In genomic region chr1:199932462-199932861, GRCh38 we compare ENCODE assay signal across 20 cellular contexts.
DNase-seq lines count a peak whose midpoint lies in the region; FAIRE-seq and TF ChIP-seq lines count a peak whose summit lies in the region.
"Had no signal": no experiment of that assay in that cellular context is flagged by ENCODE, and none has a peak within 500 bp of the region (broad histone marks: within the 10 kb centered on the region; RNA-seq: fewer than 3 reads in every experiment).

No MANE protein-coding gene starts in this region.

- H4K5ac ChIP-seq in H1 (ENCODE audit: insufficient read length, low read depth, low read length) = no peak overlapping the region

- no peaks in the 10 kb centered on the region for H3K36me3 Mint-ChIP-seq in activated CD4-positive, alpha-beta T cell treated with anti-CD3 and anti-CD28 coated beads, Interleukin-2, amount 10 ng/mL, durations not matched to agents 7 days and 5 days (ENCODE audit: low read depth)

- no peak for TF ChIP-seq POLR2A in H1 (IDR thresholded peaks at IDR 0.05; ENCODE audit: control extremely low read depth in 1 of 2, low read depth in 2 of 2, low read length in 2 of 2)

- no peak overlapping the region for H2BK20ac ChIP-seq in H1 (ENCODE audit: low read length)

- peak overlapping the region; percentile 20 for H3K4me3 Mint-ChIP-seq in activated CD4-positive, alpha-beta T cell treated with anti-CD3 and anti-CD28 coated beads, Interleukin-2, amount 10 ng/mL, durations not matched to agents 7 days and 5 days

- FAIRE-seq in H1 (lab: Jason Lieb, UNC) = no peak
- FAIRE-seq: endometrium, TTC549 had no signal

- no peak overlapping the region for H2BK15ac ChIP-seq in H1 (ENCODE audit: low read length)

- no peak overlapping the region for H4K91ac ChIP-seq in H1 (replicated peaks; ENCODE audit: insufficient read length, low read length)

- H4K20me1 ChIP-seq in OCI-LY1 (ENCODE audit: insufficient read depth, low read length) (no peaks in the 10 kb centered on the region), H1 (replicated peaks in 1 of 2; ENCODE audit: control insufficient read depth in 1 of 2, insufficient read depth in 2 of 2, low read length in 2 of 2) (no peaks in the 10 kb centered on the region)

- no peaks in the 10 kb centered on the region for H3K23me2 ChIP-seq in H1 (ENCODE audit: low read depth, low read length)

- H3K4me3 ChIP-seq in OCI-LY1 (ENCODE audit: low read depth, low read length, poor library complexity, severe bottlenecking) (peak overlapping the region; percentile 57), H1 (ENCODE audit: extremely low read depth in 1 of 4, insufficient read depth in 2 of 4, low read depth in 3 of 4, low read length in 4 of 4) (no peak overlapping the region), skeletal muscle satellite cell (ENCODE audit: low read length) (peak overlapping the region; percentile 56)
- H3K4me3 ChIP-seq: prostate gland, SK-N-MC had no signal

- H3K27ac Mint-ChIP-seq in activated CD4-positive, alpha-beta T cell treated with anti-CD3 and anti-CD28 coated beads, Interleukin-2, amount 10 ng/mL, durations not matched to agents 7 days and 5 days = peak overlapping the region; percentile 3

- H3K9me2 ChIP-seq in OCI-LY1 (ENCODE audit: low read depth, low read length) = no peaks in the 10 kb centered on the region

- no peaks in the 10 kb centered on the region for H3K27me3 ChIP-seq in OCI-LY1 (ENCODE audit: insufficient read depth, low read length)
- no peaks in the 10 kb centered on the region for H3K27me3 ChIP-seq in H1 (replicated peaks in 1 of 4; ENCODE audit: control insufficient read depth in 3 of 4, extremely low read depth in 1 of 4, insufficient read depth in 3 of 4, low read length in 3 of 4)
- peaks cover 7% of the 10 kb centered on the region for H3K27me3 ChIP-seq in skeletal muscle satellite cell (ENCODE audit: control insufficient read depth, insufficient read depth, low read length)
- H3K27me3 ChIP-seq: Peyer's patch had no signal

- H3F3A ChIP-seq in OCI-LY1 (ENCODE audit: insufficient read depth, low read length) = no peaks in the 10 kb centered on the region

- no peak overlapping the region for H3K14ac ChIP-seq in H1 (ENCODE audit: insufficient read length)

- H3K9ac ChIP-seq in OCI-LY1 (ENCODE audit: low read length) (peak overlapping the region; percentile 60), H1 (replicated peaks in 1 of 4; ENCODE audit: extremely low read depth in 1 of 4, low read depth in 3 of 4, low read length in 3 of 4) (no peak overlapping the region), skeletal muscle satellite cell (ENCODE audit: low read depth, low read length) (no peak overlapping the region)

- H3K4me1 ChIP-seq in OCI-LY1 (ENCODE audit: insufficient read depth, low read length, severe bottlenecking) (peaks cover 11% of the 10 kb centered on the region), H1 (replicated peaks in 1 of 4; ENCODE audit: control insufficient read depth in 3 of 4, insufficient read depth in 4 of 4, low read length in 3 of 4) (no peaks in the 10 kb centered on the region), skeletal muscle satellite cell (ENCODE audit: control insufficient read depth, insufficient read depth, low read length) (no peaks in the 10 kb centered on the region)
- H3K4me1 ChIP-seq: Caco-2, Peyer's patch, prostate gland had no signal

- H3K23ac ChIP-seq in H1 (ENCODE audit: insufficient read length) = no peak overlapping the region

- H2AFZ ChIP-seq in OCI-LY1 (ENCODE audit: low read length) (peak overlapping the region; percentile 99; the same call in 1 of the 2 replicates), H1 (ENCODE audit: low read length) (peak overlapping the region; percentile 84; the same call in 1 of the 2 replicates)

- no peak for TF ChIP-seq EP300 in H1 (IDR thresholded peaks at IDR 0.05; ENCODE audit: borderline replicate concordance in 1 of 2, low read depth in 2 of 2, low read length in 2 of 2)

- peaks cover 41% of the 10 kb centered on the region for H3K27me3 Mint-ChIP-seq in activated CD4-positive, alpha-beta T cell treated with anti-CD3 and anti-CD28 coated beads, Interleukin-2, amount 10 ng/mL, durations not matched to agents 7 days and 5 days

- CTCF ChIA-PET in activated CD4-positive, alpha-beta T cell treated with anti-CD3 and anti-CD28 coated beads, Interleukin-2, amount 10 ng/mL, durations not matched to agents 7 days and 5 days (lab: Charles Lee) = interaction anchor here (0.6 kb wide), 1 partner anchor 732 kb away, joined by 4 read pairs; no protein-coding TSS in a partner anchor
- CTCF ChIA-PET in H1 (lab: Charles Lee; ENCODE audit: partially characterized antibody) = no interaction called here

- no peak overlapping the region for H3K56ac ChIP-seq in H1 (replicated peaks; ENCODE audit: insufficient read length, low read depth, low read length)

- no peak for DNase-seq in activated CD4-positive, alpha-beta T cell treated with anti-CD3 and anti-CD28 coated beads, Interleukin-2, amount 10 ng/mL, durations not matched to agents 7 days and 5 days
- DNase-seq in activated CD4-positive, alpha-beta T cell treated with anti-CD3 and anti-CD28 coated beads, Interleukin-2, amount 50 U/mL, for 48 hours = no peak
- DNase-seq in H1 (ENCODE audit: low read depth in 1 of 2, low spot score in 2 of 2) (no peak), KBM-7 (no peak), NCI-H1694 treated with DMSO at 0.1 percent for 48 hours (lab: John Stamatoyannopoulos, UW) (no peak), NCI-H524 (lab: John Stamatoyannopoulos, UW) (no peak)
- DNase-seq: ACHN; amygdala; Caco-2; cerebellar nuclear complex; NCI-H1436 treated with DMSO at 0.1 percent for 48 hours; stimulated activated CD4-positive, alpha-beta T cell treated with anti-CD3 and anti-CD28 coated beads, Interleukin-12 subunit alpha, Interleukin-12 subunit beta, amount 100 ng/mL, for 4 hours; stimulated activated naive CD8-positive, alpha-beta T cell treated with anti-CD3 and anti-CD28 coated beads, Interleukin-15, Interleukin-2, amounts not matched to agents 100 U/mL and 50 U/mL, for 24 hours had no signal

- H3K79me1 ChIP-seq in H1 (ENCODE audit: low read depth, low read length) = no peaks in the 10 kb centered on the region

- peaks cover 2% of the 10 kb centered on the region for H3K9me3 Mint-ChIP-seq in activated CD4-positive, alpha-beta T cell treated with anti-CD3 and anti-CD28 coated beads, Interleukin-2, amount 10 ng/mL, durations not matched to agents 7 days and 5 days

- WGBS in H1 (ENCODE audit: extremely low coverage in 1 of 2, insufficient coverage in 1 of 2, insufficient read length in 1 of 2, insufficient replicate concordance in 2 of 2, low coverage in 1 of 2, low lambda C conversion rate in 2 of 2, missing lambda C conversion rate in 1 of 2), 2 experiments = 96% methylated on average over 2 of the region's 2 CpGs; no CpG with 5 or more reads in 1 of the 2 experiments

- peaks cover 8% of the 10 kb centered on the region for H3K4me1 Mint-ChIP-seq in activated CD4-positive, alpha-beta T cell treated with anti-CD3 and anti-CD28 coated beads, Interleukin-2, amount 10 ng/mL, durations not matched to agents 7 days and 5 days

- no peaks in the 10 kb centered on the region for H3K36me3 ChIP-seq in OCI-LY1 (ENCODE audit: insufficient read depth, low read length)
- no peaks in the 10 kb centered on the region for H3K36me3 ChIP-seq in H1 (ENCODE audit: control insufficient read depth in 2 of 4, insufficient read depth in 4 of 4, low read length in 3 of 4)
- no peaks in the 10 kb centered on the region for H3K36me3 ChIP-seq in skeletal muscle satellite cell (ENCODE audit: insufficient read depth, low read length)
- H3K36me3 ChIP-seq: Peyer's patch, prostate gland had no signal

- H2BK120ac ChIP-seq in H1 (replicated peaks; ENCODE audit: low read depth, low read length) = no peak overlapping the region

- H3K79me2 ChIP-seq in OCI-LY1 (ENCODE audit: insufficient read depth, low read length) (no peaks in the 10 kb centered on the region), H1 (ENCODE audit: control insufficient read depth in 1 of 2, insufficient read depth in 2 of 2, low read length in 2 of 2) (no peaks in the 10 kb centered on the region)

- no peak overlapping the region for H2BK5ac ChIP-seq in H1 (ENCODE audit: low read depth, low read length)

- H3K27ac ChIP-seq in OCI-LY1 (ENCODE audit: low read depth, low read length, poor library complexity, severe bottlenecking) = peak overlapping the region; percentile 12
- no peak overlapping the region for H3K27ac ChIP-seq in H1 (ENCODE audit: low read depth, low read length)
- H3K27ac ChIP-seq: Peyer's patch, prostate gland, SK-N-MC had no signal

- H2AK5ac ChIP-seq in H1 (ENCODE audit: low read depth, low read length) = no peak overlapping the region

- TF ChIP-seq RAD21 in H1 (IDR thresholded peaks at IDR 0.05 in 1 of 2, conservative IDR thresholded peaks at IDR 0.05 in 1 of 2; ENCODE audit: low read depth in 2 of 2, low read length in 2 of 2) = no peak

- H4K8ac ChIP-seq in H1 (ENCODE audit: extremely low read depth, insufficient read depth, low read length) = no peak overlapping the region

- no peak for TF ChIP-seq CTCF in OCI-LY1 (IDR thresholded peaks at IDR 0.05; ENCODE audit: low read length)
- no peak for TF ChIP-seq CTCF in H1 (IDR thresholded peaks at IDR 0.05; ENCODE audit: control extremely low read depth in 1 of 3, insufficient read depth in 1 of 3, low read depth in 1 of 3, low read length in 3 of 3)

- no peak overlapping the region for H3K4ac ChIP-seq in H1 (replicated peaks; ENCODE audit: insufficient read length, low read depth, low read length)

- POLR2A ChIA-PET in activated CD4-positive, alpha-beta T cell treated with anti-CD3 and anti-CD28 coated beads, Interleukin-2, amount 10 ng/mL, durations not matched to agents 7 days and 5 days (lab: Charles Lee) = no interaction called here
- POLR2A ChIA-PET in H1 (lab: Charles Lee; ENCODE audit: partially characterized antibody) = no interaction called here

- in situ Hi-C loops in KBM-7 (cut with MboI; ENCODE audit: low pct_unique_long_range_greater_than_20kb, low sequenced_read_pairs) = no loop called here

- H3K4me2 ChIP-seq in OCI-LY1 (ENCODE audit: low read length) (peak overlapping the region; percentile 77), H1 (ENCODE audit: insufficient read depth in 1 of 2, low read depth in 2 of 2, low read length in 2 of 2) (no peak overlapping the region), skeletal muscle satellite cell (ENCODE audit: low read length) (peak overlapping the region; percentile 46)

- no peaks in the 10 kb centered on the region for H3K9me3 ChIP-seq in OCI-LY1 (ENCODE audit: low read length)
- H3K9me3 ChIP-seq in H1 (ENCODE audit: insufficient read depth in 2 of 2, low read depth in 1 of 2, low read length in 1 of 2) = no peaks in the 10 kb centered on the region
- H3K9me3 ChIP-seq in skeletal muscle satellite cell (replicated peaks; ENCODE audit: low read length) = no peaks in the 10 kb centered on the region
- H3K9me3 ChIP-seq: Caco-2, Peyer's patch, prostate gland had no signal

- H3K18ac ChIP-seq in H1 (ENCODE audit: extremely low read depth, low read length) = no peak overlapping the region

- H2BK12ac ChIP-seq in H1 (ENCODE audit: low read depth, low read length) = no peak overlapping the region

TF ChIP-seq in H1, 55 proteins besides CTCF, POLR2A, EP300 and RAD21 (continues in another document):
- TF ChIP-seq SRF (IDR thresholded peaks at IDR 0.05; ENCODE audit: low read depth, low read length) (no peak), CREB1 (IDR thresholded peaks at IDR 0.05) (no peak), SP1 (IDR thresholded peaks at IDR 0.05; ENCODE audit: low read depth, low read length) (no peak), TAF7 (optimal IDR thresholded peaks at IDR 0.05; ENCODE audit: borderline replicate concordance, low read depth, low read length) (no peak)

Comparison
In these comparisons a context has a peak if more than half of its experiments do, and no peak if none do; other contexts are left out.
1. H3K4me2 ChIP-seq: peak in OCI-LY1 (single experiment) and skeletal muscle satellite cell (single experiment); none in H1 (0 of 2).
2. H3K4me3 ChIP-seq: peak in OCI-LY1 (single experiment) and skeletal muscle satellite cell (single experiment); none in H1 (0 of 4).